Comparison of ENCODE assay signal across 7 cellular contexts in the genomic region with DNA sequence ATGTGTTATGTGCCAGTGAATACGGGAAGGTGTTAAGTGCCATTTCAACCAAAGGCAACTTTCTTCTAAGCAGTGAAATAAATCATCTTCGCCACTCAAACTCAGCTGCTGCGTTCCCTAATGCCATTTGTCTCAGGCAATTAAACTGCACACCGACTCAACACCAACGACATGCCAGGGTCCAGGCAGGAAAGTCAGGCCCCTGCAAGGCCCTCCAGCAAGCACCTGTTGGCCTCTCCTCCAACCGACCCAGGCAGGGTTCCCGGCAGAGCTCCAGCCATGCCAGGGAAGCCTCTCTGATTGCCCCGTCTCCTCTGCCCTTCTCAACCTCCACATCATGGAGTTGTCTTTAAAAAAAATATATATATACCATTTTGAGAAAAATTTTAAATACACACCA. TPM values are rescaled to one million over a fixed set of nuclear protein-coding genes. Genes with fewer than 3 reads are reported as not detected.
"Had no signal": no experiment of that assay in that cellular context is flagged by ENCODE, and none has a peak within 500 bp of the region (broad histone marks: within the 10 kb centered on the region; RNA-seq: fewer than 3 reads in every experiment).

No MANE protein-coding gene starts in this region.

- H3K27ac Mint-ChIP-seq: GM23338, HFFc6 had no signal

- H3K4me2 ChIP-seq: GM23338 had no signal

- H3K4me3 ChIP-seq: GM23338, K562 had no signal

- H2AFZ ChIP-seq: GM23338 had no signal

- H3K9me3 Mint-ChIP-seq: GM23338, H9, HFFc6 had no signal

- H3K4me3 Mint-ChIP-seq: GM23338, H9, HFFc6 had no signal

- H3K4me1 Mint-ChIP-seq: GM23338, H9 had no signal

- ATAC-seq: GM23338, K562 had no signal

- DNase-seq: H9, HCEC 1CT, HFFc6, IMR-90 had no signal

RNA-seq across cellular contexts. Expression of gene TINCR, which starts 33.0 kb away (rescaled TPM):
- total RNA-seq: HT-29, IMR-90 had no signal
